In genomic region chr4:40221744-40222143, GRCh38 we compare ENCODE assay signal across 20 cellular contexts. TPM values are rescaled to one million over a fixed set of nuclear protein-coding genes. Genes with fewer than 3 reads are reported as not detected.
DNase-seq lines count a peak whose midpoint lies in the region; ATAC-seq and TF ChIP-seq lines count a peak whose summit lies in the region.
"Had no signal": no experiment of that assay in that cellular context is flagged by ENCODE, and none has a peak within 500 bp of the region (broad histone marks: within the 10 kb centered on the region; RNA-seq: fewer than 3 reads in every experiment).

No MANE protein-coding gene starts in this region.

- peak overlapping the region in 7 of 8 donors; percentile 39 to 82 (median 69) for H3K4me3 Mint-ChIP-seq in CD4-positive, alpha-beta memory T cell
- H3K4me3 Mint-ChIP-seq in activated B cell treated with CpG ODN at 0.5 μM for 24 hours, result peak overlapping the region; percentile 26
- peak overlapping the region; percentile 72 to 82 for H3K4me3 Mint-ChIP-seq in effector memory CD8-positive, alpha-beta T cell
- H3K4me3 Mint-ChIP-seq: neural crest cell had no signal

- peaks cover 62% of the 10 kb centered on the region for H4K20me1 ChIP-seq in DOHH2 (ENCODE audit: control insufficient read depth, insufficient read depth, low read depth, low read length)

- H3K4me1 Mint-ChIP-seq in CD4-positive, alpha-beta memory T cell, result peaks cover 76 to 99% (median 87%) of the 10 kb centered on the region in 4 donors
- H3K4me1 Mint-ChIP-seq in activated B cell treated with CpG ODN at 0.5 μM for 24 hours, result peaks cover 94% of the 10 kb centered on the region
- H3K4me1 Mint-ChIP-seq in effector memory CD8-positive, alpha-beta T cell (ENCODE audit: low read depth in 2 of 2), result peaks cover 66 to 88% of the 10 kb centered on the region in 2 donors
- H3K4me1 Mint-ChIP-seq: neural crest cell had no signal

- peaks cover 100% of the 10 kb centered on the region for H3K4me1 ChIP-seq in CD4-positive, alpha-beta memory T cell (ENCODE audit: insufficient read depth, low read length)
- peaks cover 99% of the 10 kb centered on the region for H3K4me1 ChIP-seq in DOHH2 (ENCODE audit: control insufficient read depth, low read length)
- H3K4me1 ChIP-seq: foreskin keratinocyte, tibial artery had no signal

- no peak for TF ChIP-seq CTCF in DOHH2 (IDR thresholded peaks at IDR 0.05; ENCODE audit: low read depth, low read length, poor library complexity, severe bottlenecking)
- no peak for TF ChIP-seq CTCF in activated B cell treated with CpG ODN at 0.5 μM for 24 hours (IDR thresholded peaks at IDR 0.05)

- DNase-seq in CD4-positive, alpha-beta memory T cell, result no peak
- no peak for DNase-seq in activated B cell treated with CpG ODN at 0.5 μM for 24 hours
- no peak for DNase-seq in effector memory CD8-positive, alpha-beta T cell
- DNase-seq in NCI-H187 (lab: John Stamatoyannopoulos, UW), result no peak
- DNase-seq in cardiac septum (ENCODE audit: low spot score), result no peak
- no peak for DNase-seq in NCI-H1436 treated with DMSO at 0.1 percent for 48 hours (lab: John Stamatoyannopoulos, UW)
- DNase-seq: activated CD4-positive, alpha-beta T cell treated with anti-CD3 and anti-CD28 coated beads, Interleukin-2, amount 50 U/mL, for 48 hours; brain microvascular endothelial cell; foreskin keratinocyte; GF-D8; hypothalamus; kidney glomerular epithelial cell; mesenchymal stem cell; NCI-H1092; tibial artery had no signal

- peaks cover 12% of the 10 kb centered on the region for H3K36me3 ChIP-seq in CD4-positive, alpha-beta memory T cell (ENCODE audit: insufficient read depth, low read length)
- H3K36me3 ChIP-seq in DOHH2 (ENCODE audit: control insufficient read depth, low read length), result peaks cover 99% of the 10 kb centered on the region
- H3K36me3 ChIP-seq: brain microvascular endothelial cell, tibial artery had no signal

- peaks cover 51% of the 10 kb centered on the region for H3F3A ChIP-seq in DOHH2 (ENCODE audit: control insufficient read depth, insufficient read depth)

- CTCF ChIA-PET in CD4-positive, alpha-beta memory T cell (lab: Charles Lee; ENCODE audit: partially characterized antibody), result interaction anchor here (1.2 to 5.5 kb wide), 6 partner anchors 9 to 95 kb away, joined by 6 to 28 read pairs (median 8); no protein-coding TSS in a partner anchor
- CTCF ChIA-PET in activated B cell treated with CpG ODN at 0.5 μM for 24 hours (lab: Charles Lee), result interaction anchor here (2.2 to 4.1 kb wide), 2 partner anchors 88 to 103 kb away, joined by 6 to 18 read pairs; no protein-coding TSS in a partner anchor

- H3K27ac Mint-ChIP-seq in CD4-positive, alpha-beta memory T cell, result peak overlapping the region; percentile 73 to 100 (median 88)
- peak overlapping the region; percentile 70 for H3K27ac Mint-ChIP-seq in activated B cell treated with CpG ODN at 0.5 μM for 24 hours
- peak overlapping the region; percentile 57 to 97 for H3K27ac Mint-ChIP-seq in effector memory CD8-positive, alpha-beta T cell

- H3K79me2 ChIP-seq in DOHH2 (ENCODE audit: control insufficient read depth, low read length), result peaks cover 100% of the 10 kb centered on the region

- POLR2A ChIA-PET in CD4-positive, alpha-beta memory T cell (lab: Charles Lee; ENCODE audit: partially characterized antibody), result interaction anchor here (0.5 to 41.1 kb wide), 9 partner anchors 10 to 173 kb away, joined by 3 to 1182 read pairs (median 7); partner anchors contain the start of gene RHOH
- POLR2A ChIA-PET in activated B cell treated with CpG ODN at 0.5 μM for 24 hours (lab: Charles Lee), result interaction anchor here (0.6 to 2.8 kb wide), 8 partner anchors 11 to 86 kb away, joined by 3 to 16 read pairs (median 6); partner anchors contain the start of gene RHOH

- ATAC-seq in activated B cell treated with CpG ODN at 0.5 μM for 24 hours (ENCODE audit: low read depth) (no peak), GM18873 (IDR thresholded peaks at IDR 0.05; ENCODE audit: low FRiP score, unreplicated experiment) (no peak)
- ATAC-seq in effector memory CD8-positive, alpha-beta T cell (replicated peaks), result no peak
- ATAC-seq: foreskin keratinocyte had no signal

- H3K27me3 Mint-ChIP-seq in CD4-positive, alpha-beta memory T cell, result no peaks in the 10 kb centered on the region
- no peaks in the 10 kb centered on the region for H3K27me3 Mint-ChIP-seq in activated B cell treated with CpG ODN at 0.5 μM for 24 hours
- H3K27me3 Mint-ChIP-seq in effector memory CD8-positive, alpha-beta T cell, result no peaks in the 10 kb centered on the region

- H3K27me3 ChIP-seq in CD4-positive, alpha-beta memory T cell (ENCODE audit: insufficient read depth, low read length), result no peaks in the 10 kb centered on the region
- H3K27me3 ChIP-seq in DOHH2 (ENCODE audit: control insufficient read depth, low read length), result no peaks in the 10 kb centered on the region
- H3K27me3 ChIP-seq: brain microvascular endothelial cell, foreskin keratinocyte, tibial artery had no signal

- H3K27ac ChIP-seq in CD4-positive, alpha-beta memory T cell (ENCODE audit: low read depth, low read length), result peak overlapping the region; percentile 41
- peak overlapping the region; percentile 14 for H3K27ac ChIP-seq in DOHH2 (ENCODE audit: low read depth, low read length)
- H3K27ac ChIP-seq: brain microvascular endothelial cell, foreskin keratinocyte, HL-60, tibial artery had no signal

- no peaks in the 10 kb centered on the region for H3K9me2 ChIP-seq in DOHH2 (replicated peaks; ENCODE audit: control insufficient read depth, low read length)

- H3K4me2 ChIP-seq in DOHH2 (ENCODE audit: low read length), result peak overlapping the region; percentile 38

- H3K9me3 ChIP-seq in CD4-positive, alpha-beta memory T cell (ENCODE audit: control insufficient read depth in 1 of 2, low read length in 2 of 2), result no peaks in the 10 kb centered on the region
- H3K9me3 ChIP-seq in DOHH2 (ENCODE audit: control insufficient read depth, insufficient read depth, low read length), result no peaks in the 10 kb centered on the region
- H3K9me3 ChIP-seq: tibial artery had no signal

- intact Hi-C loops in CD4-positive, alpha-beta memory T cell (cut with micrococcal nuclease), result no loop called here
- intact Hi-C loops in activated B cell treated with CpG ODN at 0.5 μM for 24 hours (cut with micrococcal nuclease) (loop anchor here (2.0 kb wide), 1 partner anchor 15 kb away; no protein-coding TSS in a partner anchor), cardiac septum (cut with DNase I) (no loop called here)

- peak overlapping the region in 1 of 2 donors; percentile 29 for H3K4me3 ChIP-seq in CD4-positive, alpha-beta memory T cell (ENCODE audit: low read length in 2 of 2)
- H3K4me3 ChIP-seq in DOHH2 (ENCODE audit: low read length), result 0 out of 2 replicates have a peak overlapping the region, but pooled peaks have one; percentile 13
- H3K4me3 ChIP-seq: SK-N-MC, tibial artery had no signal

- H3K9me3 Mint-ChIP-seq in CD4-positive, alpha-beta memory T cell, result peaks cover 0 to 2% (median 0%) of the 10 kb centered on the region in 8 donors
- no peaks in the 10 kb centered on the region for H3K9me3 Mint-ChIP-seq in activated B cell treated with CpG ODN at 0.5 μM for 24 hours
- no peaks in the 10 kb centered on the region for H3K9me3 Mint-ChIP-seq in effector memory CD8-positive, alpha-beta T cell

- peaks cover 58 to 83% of the 10 kb centered on the region in 2 donors for H3K36me3 Mint-ChIP-seq in CD4-positive, alpha-beta memory T cell
- H3K36me3 Mint-ChIP-seq in activated B cell treated with CpG ODN at 0.5 μM for 24 hours (ENCODE audit: low read depth), result peaks cover 89% of the 10 kb centered on the region
- peaks cover 89% of the 10 kb centered on the region for H3K36me3 Mint-ChIP-seq in effector memory CD8-positive, alpha-beta T cell (ENCODE audit: insufficient read depth)

RNA-seq across cellular contexts. Expression of gene RHOH, which starts 24.9 kb away (rescaled TPM):
- total RNA-seq in CD4-positive, alpha-beta memory T cell, result 100 to 1,000 TPM; 198 to 200 TPM
- polyA plus RNA-seq in CD4-positive, alpha-beta memory T cell, result 100 to 1,000 TPM; 266 to 486 TPM
- total RNA-seq in activated B cell treated with CpG ODN at 0.5 μM for 24 hours (174 and 183 TPM in 2 replicates), cardiac septum (0.78 TPM)
- total RNA-seq: foreskin keratinocyte had no signal
- polyA plus RNA-seq: foreskin keratinocyte had no signal

Comparison
In these comparisons a context has a peak if more than half of its experiments do, and no peak if none do; other contexts are left out.
1. H3K4me3 Mint-ChIP-seq: peak in every context shown above with its lines; median percentile 77 in effector memory CD8-positive, alpha-beta T cell; 69 in CD4-positive, alpha-beta memory T cell; 26 in activated B cell treated with CpG ODN at 0.5 μM for 24 hours.
2. RNA of gene RHOH, which starts 24.9 kb away (total RNA-seq): 198 to 200 TPM in CD4-positive, alpha-beta memory T cell and 174 to 183 TPM in activated B cell treated with CpG ODN at 0.5 μM for 24 hours; 0.78 TPM in cardiac septum (single experiment); every median in the first group is over 10 times any median in the second.
3. Peak in every context shown above with its lines, with median percentiles within 50 percentile points of each other: H3K27ac Mint-ChIP-seq.